Comparison of ENCODE assay signal across 18 cellular contexts in genomic region chr1:76125441-76126215, GRCh38. TPM values are rescaled to one million over a fixed set of nuclear protein-coding genes. Genes with fewer than 3 reads are reported as not detected.
A peak's percentile ranks its signal among the peaks of the same experiment; 100 is the strongest.
DNase-seq lines count a peak whose midpoint lies in the region; ATAC-seq lines count a peak whose summit lies in the region.
"Had no signal": no experiment of that assay in that cellular context is flagged by ENCODE, and none has a peak within 500 bp of the region (broad histone marks: within the 10 kb centered on the region; RNA-seq: fewer than 3 reads in every experiment).

No MANE protein-coding gene starts in this region.

- H3K27ac ChIP-seq in caudate nucleus (ENCODE audit: low read depth, low read length), result peak overlapping the region; percentile 28
- H3K27ac ChIP-seq: RWPE1 had no signal

- intact Hi-C loops in left colon (cut with DNase I, micrococcal nuclease), result no loop called here

- DNase-seq in NCI-H82 (lab: John Stamatoyannopoulos, UW), result peak; percentile 84
- no peak for DNase-seq in caudate nucleus (lab: John Stamatoyannopoulos, UW)
- peak; percentile 25 for DNase-seq in midbrain (lab: John Stamatoyannopoulos, UW)
- peak; percentile 67 for DNase-seq in superior temporal gyrus (ENCODE audit: extremely low spot score)
- DNase-seq in left colon, result no peak
- DNase-seq: Calu3, DMS53, H7, Kasumi-1, MM.1S, NCI-H1105, NCI-H1694 treated with DMSO at 0.1 percent for 48 hours, NCI-H345, NCI-H526 had no signal

- ATAC-seq in HG03565 (IDR thresholded peaks at IDR 0.05; ENCODE audit: unreplicated experiment) (no peak), GM21737 (IDR thresholded peaks at IDR 0.05; ENCODE audit: unreplicated experiment) (no peak), left colon (no peak)

RNA-seq across cellular contexts. Expression of gene ST6GALNAC3, which starts 51.1 kb away (rescaled TPM):
- total RNA-seq in left colon, result 10 to 100 TPM; 10.5 to 13.3 TPM
- total RNA-seq: HT-29 had no signal

Comparison
In these comparisons a context has a peak if more than half of its experiments do, and no peak if none do; other contexts are left out.
1. DNase-seq: peak in NCI-H82 (single experiment), midbrain (single experiment) and superior temporal gyrus (single experiment); none in caudate nucleus (0 of 61) and left colon (0 of 2).